Comparison of ENCODE assay signal across 13 cellular contexts in the genomic region with DNA sequence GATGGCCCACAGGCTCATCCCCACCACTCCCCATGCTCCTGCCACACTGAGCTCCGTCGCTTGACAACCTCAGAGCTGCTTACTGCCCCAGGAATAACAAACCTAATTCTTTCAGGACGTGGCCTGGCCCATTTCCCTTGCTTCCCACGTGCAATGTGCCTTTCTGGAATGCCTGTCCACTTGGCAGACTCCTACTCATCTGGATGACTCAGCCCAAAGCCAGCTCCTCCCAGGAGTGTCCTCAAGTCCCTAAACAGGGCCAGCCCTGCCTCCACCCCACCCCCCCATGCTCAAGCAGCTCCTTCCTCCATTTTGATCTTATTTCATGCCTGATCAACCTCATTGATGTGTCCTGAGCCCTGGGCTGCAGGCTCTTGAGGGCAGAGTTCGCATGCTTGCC.
A peak's percentile ranks its signal among the peaks of the same experiment; 100 is the strongest.
DNase-seq lines count a peak whose midpoint lies in the region; ATAC-seq, FAIRE-seq and TF ChIP-seq lines count a peak whose summit lies in the region.
"Had no signal": no experiment of that assay in that cellular context is flagged by ENCODE, and none has a peak within 500 bp of the region (broad histone marks: within the 10 kb centered on the region; RNA-seq: fewer than 3 reads in every experiment).

No MANE protein-coding gene starts in this region.

- no peaks in the 10 kb centered on the region for H3K9me3 Mint-ChIP-seq in MCF 10A (ENCODE audit: unreplicated experiment)

- H3K9ac ChIP-seq in mammary epithelial cell (ENCODE audit: insufficient read depth, low read length): no peak overlapping the region
- H3K9ac ChIP-seq: KMS-11 had no signal

- no peak overlapping the region for H3K27ac ChIP-seq in mammary epithelial cell (ENCODE audit: insufficient read depth, low read depth, low read length)
- H3K27ac ChIP-seq: KMS-11 had no signal

- no peak overlapping the region for H2AFZ ChIP-seq in mammary epithelial cell (ENCODE audit: low read depth, low read length)

- no peak for TF ChIP-seq CTCF in MCF 10A (IDR thresholded peaks at IDR 0.05; ENCODE audit: unreplicated experiment)
- no peak for TF ChIP-seq CTCF in mammary epithelial cell (conservative IDR thresholded peaks at IDR 0.05 in 1 of 2, IDR thresholded peaks at IDR 0.05 in 1 of 2; ENCODE audit: extremely low read depth in 1 of 2, insufficient read depth in 1 of 2, low read depth in 1 of 2, low read length in 2 of 2)
- no peak for TF ChIP-seq CTCF in astrocyte of the spinal cord (IDR thresholded peaks at IDR 0.05; ENCODE audit: low read depth, low read length)

- no peak for FAIRE-seq in urothelium cell line (lab: Jason Lieb, UNC)
- FAIRE-seq: A204.1, G401.6 had no signal

- WGBS in mammary epithelial cell (ENCODE audit: low coverage, missing lambda C conversion rate): 15% methylated on average over 5 of the region's 5 CpGs

- DNase-seq in MCF 10A (ENCODE audit: unreplicated experiment): peak; percentile 83
- DNase-seq in mammary epithelial cell: no peak
- peak; percentile 72 for DNase-seq in astrocyte of the spinal cord (ENCODE audit: low read depth, low spot score)
- peak; percentile 69 for DNase-seq in kidney glomerular epithelial cell (lab: John Stamatoyannopoulos, UW)
- peak; percentile 62 for DNase-seq in urothelium cell line (ENCODE audit: low spot score)
- no peak for DNase-seq in sciatic nerve (ENCODE audit: low spot score)
- DNase-seq in COR-L47 (lab: John Stamatoyannopoulos, UW): no peak
- no peak for DNase-seq in superior temporal gyrus (ENCODE audit: extremely low spot score)
- DNase-seq: stimulated activated naive CD4-positive, alpha-beta T cell had no signal

- CTCF ChIA-PET in MCF 10A (lab: Yijun Ruan, JAX) (interaction anchor here (0.7 to 1.5 kb wide), 6 partner anchors 9 to 678 kb away, joined by 3 to 7 read pairs (median 4); no protein-coding TSS in a partner anchor), mammary epithelial cell (lab: Charles Lee; ENCODE audit: low non-redundant PET) (no interaction called here)

- no peak overlapping the region for H3K4me3 Mint-ChIP-seq in MCF 10A (ENCODE audit: unreplicated experiment)
- H3K4me3 Mint-ChIP-seq: neural crest cell had no signal

- no peaks in the 10 kb centered on the region for H3K79me2 ChIP-seq in mammary epithelial cell (ENCODE audit: insufficient read depth, low read length)

- no peak overlapping the region for H3K4me2 ChIP-seq in mammary epithelial cell (ENCODE audit: insufficient read depth, low read depth, low read length)
- H3K4me2 ChIP-seq: KMS-11 had no signal

- H3K27me3 ChIP-seq in mammary epithelial cell (ENCODE audit: insufficient read depth, low read length): no peaks in the 10 kb centered on the region

- peaks cover 20% of the 10 kb centered on the region for H3K4me1 Mint-ChIP-seq in MCF 10A (ENCODE audit: insufficient read depth, unreplicated experiment)

- no peak overlapping the region for H3K27ac Mint-ChIP-seq in MCF 10A (ENCODE audit: low read depth, unreplicated experiment)

- no peak for ATAC-seq in sciatic nerve

- no peaks in the 10 kb centered on the region for H3K27me3 Mint-ChIP-seq in MCF 10A (ENCODE audit: insufficient read depth, unreplicated experiment)

- H3K36me3 ChIP-seq in mammary epithelial cell (ENCODE audit: insufficient read depth, low read length): no peaks in the 10 kb centered on the region

- no peak overlapping the region for H3K4me3 ChIP-seq in mammary epithelial cell (replicated peaks in 1 of 3; ENCODE audit: insufficient read depth in 1 of 3, low read depth in 2 of 3, low read length in 3 of 3)
- H3K4me3 ChIP-seq in astrocyte of the spinal cord (ENCODE audit: low read depth, low read length): no peak overlapping the region

- no peaks in the 10 kb centered on the region for H3K4me1 ChIP-seq in mammary epithelial cell (ENCODE audit: insufficient read depth, low read length)

- in situ Hi-C loops in mammary epithelial cell (cut with MboI; ENCODE audit: low sequenced_read_pairs in 2 of 2) (no loop called here), astrocyte of the spinal cord (cut with HindIII; ENCODE audit: low sequenced_read_pairs) (no loop called here)

- dilution Hi-C loops in mammary epithelial cell (cut with HindIII; ENCODE audit: low sequenced_read_pairs): no loop called here

- H4K20me1 ChIP-seq in mammary epithelial cell (ENCODE audit: insufficient read depth, low read length): no peaks in the 10 kb centered on the region

- BruUV-seq in MCF 10A (replicated peaks; lab: Mats Ljungman, UMichigan): no TSS peak
- no TSS peak for BruUV-seq in mammary epithelial cell (replicated peaks; lab: Mats Ljungman, UMichigan)

- H3K9me3 ChIP-seq in mammary epithelial cell (replicated peaks; ENCODE audit: insufficient read depth, low read length): no peaks in the 10 kb centered on the region

- POLR2A ChIA-PET in MCF 10A (lab: Yijun Ruan, JAX): interaction anchor here (0.6 kb wide), 1 partner anchor 554 kb away, joined by 3 read pairs; no protein-coding TSS in a partner anchor

- intact Hi-C loops in MCF 10A (cut with micrococcal nuclease) (loop anchor here (1.0 to 10.0 kb wide), 3 partner anchors 141 to 289 kb away; a partner anchor contains a TSS), mammary epithelial cell (cut with micrococcal nuclease) (no loop called here), sciatic nerve (cut with DNase I) (no loop called here)

- H3K36me3 Mint-ChIP-seq in MCF 10A (ENCODE audit: insufficient read depth, unreplicated experiment): no peaks in the 10 kb centered on the region

Comparison
In these comparisons a context has a peak if more than half of its experiments do, and no peak if none do; other contexts are left out.
1. DNase-seq: peak in MCF 10A (single experiment), astrocyte of the spinal cord (single experiment), kidney glomerular epithelial cell (single experiment) and urothelium cell line (single experiment); none in mammary epithelial cell (single experiment), sciatic nerve (single experiment), COR-L47 (single experiment) and superior temporal gyrus (single experiment).